ENCODE assay signal across 10 cellular contexts in the genomic region with DNA sequence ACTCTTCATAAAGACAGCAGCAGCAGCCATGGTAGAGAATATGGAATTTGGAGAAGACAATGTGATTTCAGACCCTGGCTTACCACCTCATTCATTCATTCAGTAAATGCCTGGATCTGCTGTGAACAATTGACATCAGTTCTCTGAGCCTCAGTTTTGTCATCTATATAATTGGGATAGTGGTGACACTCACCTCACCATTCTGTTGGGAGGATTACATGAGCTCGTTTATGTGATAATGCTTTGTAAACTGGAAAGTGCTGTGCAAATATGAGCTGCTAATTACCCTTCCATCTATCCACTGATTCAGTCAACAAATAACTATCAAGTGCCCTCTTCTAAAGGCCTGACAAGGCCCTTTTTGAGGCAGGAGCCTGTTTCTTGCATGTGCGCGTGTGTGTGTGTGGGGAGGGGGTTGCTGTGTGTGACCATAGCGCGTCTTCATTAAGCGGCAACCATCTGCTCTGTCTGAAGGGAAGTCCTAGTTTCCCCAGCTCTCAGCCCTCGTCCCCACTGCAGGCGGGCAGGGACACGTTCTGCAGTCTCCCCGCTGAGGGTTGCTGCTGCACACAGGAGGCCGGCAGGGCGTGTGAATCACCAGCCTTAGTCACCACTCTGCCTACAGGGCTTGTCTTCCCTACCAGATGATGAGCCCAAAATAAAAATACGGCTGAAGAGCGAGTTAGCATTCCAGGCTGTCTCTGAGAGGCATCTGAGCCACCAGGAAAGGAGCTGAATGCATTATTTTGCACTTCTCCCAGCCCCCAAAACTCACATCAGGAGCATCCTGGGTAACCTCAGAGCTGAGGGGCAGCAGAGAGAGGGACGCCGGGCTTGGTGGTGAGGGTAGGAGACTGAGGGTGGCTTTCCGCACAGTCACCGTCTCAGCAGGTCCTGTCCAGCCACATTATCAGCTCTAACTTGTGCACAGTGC. TPM values are rescaled to one million over a fixed set of nuclear protein-coding genes. Genes with fewer than 3 reads are reported as not detected.
DNase-seq lines count a peak whose midpoint lies in the region; ATAC-seq and TF ChIP-seq lines count a peak whose summit lies in the region.
"Had no signal": no experiment of that assay in that cellular context is flagged by ENCODE, and none has a peak within 500 bp of the region (broad histone marks: within the 10 kb centered on the region; RNA-seq: fewer than 3 reads in every experiment).

No MANE protein-coding gene starts in this region.

- peaks cover 9% of the 10 kb centered on the region for H3K27me3 Mint-ChIP-seq in mesothelial cell of epicardium (ENCODE audit: low read depth)

- intact Hi-C loops in breast epithelium (cut with DNase I; ENCODE audit: low total_unique reads): no loop called here
- intact Hi-C loops in left lung (cut with DNase I): no loop called here

- TF ChIP-seq POLR2A in breast epithelium (IDR thresholded peaks at IDR 0.05): no peak

- H3K4me3 Mint-ChIP-seq in mesothelial cell of epicardium: no peak overlapping the region
- H3K4me3 Mint-ChIP-seq: memory B cell had no signal

- H3K27me3 ChIP-seq in breast epithelium: no peaks in the 10 kb centered on the region
- H3K27me3 ChIP-seq in left lung: no peaks in the 10 kb centered on the region

- H3K4me1 ChIP-seq in breast epithelium (peaks cover 4 to 12% of the 10 kb centered on the region in 2 donors), left lung (peaks cover 0 to 9% of the 10 kb centered on the region in 2 donors)

- DNase-seq in NCI-H2029 treated with DMSO at 0.1 percent for 48 hours (lab: John Stamatoyannopoulos, UW) (peak; percentile 17), NCI-H2029 (lab: John Stamatoyannopoulos, UW) (no peak), NCI-H524 treated with DMSO at 0.1 percent for 48 hours (lab: John Stamatoyannopoulos, UW) (peak; percentile 82), breast epithelium (ENCODE audit: low spot score in 2 of 2) (peak in 1 of 2 donors; percentile 59), left lung (peak in 1 of 2 donors; percentile 47), mesothelial cell of epicardium (ENCODE audit: low spot score in 2 of 2, unreplicated experiment in 2 of 2) (no peak), cortex of kidney (lab: John Stamatoyannopoulos, UW) (no peak)

- no peaks in the 10 kb centered on the region for H3K9me3 ChIP-seq in breast epithelium
- no peaks in the 10 kb centered on the region for H3K9me3 ChIP-seq in left lung

- H3K36me3 Mint-ChIP-seq in mesothelial cell of epicardium: no peaks in the 10 kb centered on the region
- H3K36me3 Mint-ChIP-seq: memory B cell had no signal

- H3K27ac Mint-ChIP-seq in mesothelial cell of epicardium: no peak overlapping the region
- H3K27ac Mint-ChIP-seq: memory B cell had no signal

- ATAC-seq in left lung (peak; percentile 80), HG03159 (IDR thresholded peaks at IDR 0.05; ENCODE audit: unreplicated experiment) (no peak)

- H3K4me3 ChIP-seq in breast epithelium (no peak overlapping the region), left lung (no peak overlapping the region)

- TF ChIP-seq CTCF in breast epithelium (IDR thresholded peaks at IDR 0.05): no peak
- TF ChIP-seq CTCF in left lung (IDR thresholded peaks at IDR 0.05): no peak
- TF ChIP-seq CTCF in mesothelial cell of epicardium (IDR thresholded peaks at IDR 0.05; ENCODE audit: unreplicated experiment): no peak

- peak overlapping the region; percentile 69 to 71 for H3K27ac ChIP-seq in breast epithelium
- H3K27ac ChIP-seq in left lung: no peak overlapping the region
- H3K27ac ChIP-seq: 22Rv1 had no signal

- peaks cover 16% of the 10 kb centered on the region for H3K4me1 Mint-ChIP-seq in mesothelial cell of epicardium
- H3K4me1 Mint-ChIP-seq: memory B cell had no signal

- no peaks in the 10 kb centered on the region for H3K36me3 ChIP-seq in breast epithelium
- no peaks in the 10 kb centered on the region for H3K36me3 ChIP-seq in left lung

- no peaks in the 10 kb centered on the region for H3K9me3 Mint-ChIP-seq in mesothelial cell of epicardium
- H3K9me3 Mint-ChIP-seq: memory B cell had no signal

RNA-seq across cellular contexts. Expression of a gene that starts 19.9 kb away (rescaled TPM):
- 10 to 100 TPM in 1 of 3 donors, 1 to 10 TPM in 2; 6.1 to 15.4 (median 7.2) TPM for total RNA-seq in breast epithelium
- total RNA-seq in left lung: 10 to 100 TPM in 1 of 2 donors, 1 to 10 TPM in 1; 9.9 to 13.0 TPM
- 7.9 to 8.6 TPM (median 8.1 TPM) in 3 replicates for total RNA-seq in mesothelial cell of epicardium

Comparison
In these comparisons a context has a peak if more than half of its experiments do, and no peak if none do; other contexts are left out.
1. DNase-seq: peak in NCI-H2029 treated with DMSO at 0.1 percent for 48 hours (single experiment) and NCI-H524 treated with DMSO at 0.1 percent for 48 hours (single experiment); none in NCI-H2029 (single experiment), mesothelial cell of epicardium (0 of 2) and cortex of kidney (single experiment).
2. H3K27ac ChIP-seq: peak in breast epithelium (2 of 2); none in left lung (0 of 2).